In genomic region chr1:204920967-204921366, GRCh38 we compare ENCODE assay signal across 17 cellular contexts. TPM values are rescaled to one million over a fixed set of nuclear protein-coding genes. Genes with fewer than 3 reads are reported as not detected.
DNase-seq lines count a peak whose midpoint lies in the region; ATAC-seq, FAIRE-seq and TF ChIP-seq lines count a peak whose summit lies in the region.
"Had no signal": no experiment of that assay in that cellular context is flagged by ENCODE, and none has a peak within 500 bp of the region (broad histone marks: within the 10 kb centered on the region; RNA-seq: fewer than 3 reads in every experiment).

No MANE protein-coding gene starts in this region.

- no peak overlapping the region for H3K27ac ChIP-seq in heart right ventricle
- peak overlapping the region; percentile 96 for H3K27ac ChIP-seq in WERI-Rb-1
- no peak overlapping the region for H3K27ac ChIP-seq in HepG2 (ENCODE audit: extremely low read length, insufficient read depth, low read length)
- H3K27ac ChIP-seq in upper lobe of right lung, result no peak overlapping the region

- peak; percentile 44 to 74 for ATAC-seq in left cardiac atrium
- no peak for ATAC-seq in heart right ventricle
- peak; percentile 24; the same call in 2 of the 3 replicates for ATAC-seq in HepG2
- ATAC-seq in upper lobe of right lung, result peak; percentile 26

- TF ChIP-seq CTCF in heart right ventricle (IDR thresholded peaks at IDR 0.05) (no peak), WERI-Rb-1 (IDR thresholded peaks at IDR 0.05; ENCODE audit: low read depth, low read length) (no peak), HepG2 (CRISPR knock-in tag; IDR thresholded peaks at IDR 0.05) (no peak), upper lobe of right lung (IDR thresholded peaks at IDR 0.05) (no peak)

- TF ChIP-seq RAD21 in HepG2 (CRISPR knock-in tag; IDR thresholded peaks at IDR 0.05), result no peak

- FAIRE-seq in HepG2 (lab: Jason Lieb, UNC), result no peak
- no peak for FAIRE-seq in GM12891 (lab: Jason Lieb, UNC)

- no peak overlapping the region for H3K4me3 ChIP-seq in heart right ventricle
- no peak overlapping the region for H3K4me3 ChIP-seq in WERI-Rb-1 (ENCODE audit: low read depth, low read length)
- no peak overlapping the region for H3K4me3 ChIP-seq in HepG2 (replicated peaks in 1 of 3; ENCODE audit: insufficient read depth in 1 of 3, low read depth in 2 of 3, low read length in 3 of 3)
- no peak overlapping the region for H3K4me3 ChIP-seq in upper lobe of right lung

- no peaks in the 10 kb centered on the region for H4K20me1 ChIP-seq in HepG2 (ENCODE audit: insufficient read depth, low read length)

- H3K9ac ChIP-seq in HepG2 (ENCODE audit: insufficient read depth, low read depth, low read length), result no peak overlapping the region

- TF ChIP-seq POLR2A in HepG2 (IDR thresholded peaks at IDR 0.05; ENCODE audit: insufficient read depth in 1 of 2, low read depth in 2 of 2, low read length in 2 of 2), result no peak
- no peak for TF ChIP-seq POLR2A in GM12891 (IDR thresholded peaks at IDR 0.05; ENCODE audit: low read depth, low read length)

- intact Hi-C loops in left cardiac atrium (cut with DNase I), result no loop called here
- intact Hi-C loops in heart right ventricle (cut with DNase I), result no loop called here
- intact Hi-C loops in HepG2 (cut with micrococcal nuclease; ENCODE audit: unreplicated experiment), result no loop called here
- intact Hi-C loops in upper lobe of right lung (cut with DNase I), result no loop called here

- peaks cover 0 to 8% (median 0%) of the 10 kb centered on the region in 11 donors for H3K9me3 ChIP-seq in heart right ventricle
- H3K9me3 ChIP-seq in WERI-Rb-1 (ENCODE audit: severe bottlenecking), result peaks cover 9% of the 10 kb centered on the region
- no peaks in the 10 kb centered on the region for H3K9me3 ChIP-seq in HepG2 (ENCODE audit: low read length)
- H3K9me3 ChIP-seq in upper lobe of right lung, result no peaks in the 10 kb centered on the region

- no peak overlapping the region for H2AFZ ChIP-seq in HepG2 (ENCODE audit: low read length)

- H3K4me2 ChIP-seq in HepG2 (ENCODE audit: low read depth, low read length), result no peak overlapping the region

- H3K36me3 ChIP-seq in heart right ventricle, result no peaks in the 10 kb centered on the region
- peaks cover 7% of the 10 kb centered on the region; the same call in 1 of the 2 replicates for H3K36me3 ChIP-seq in WERI-Rb-1
- H3K36me3 ChIP-seq in HepG2 (replicated peaks in 1 of 2; ENCODE audit: control insufficient read depth in 1 of 2, insufficient read depth in 2 of 2, low read length in 2 of 2), result no peaks in the 10 kb centered on the region
- H3K36me3 ChIP-seq in upper lobe of right lung, result no peaks in the 10 kb centered on the region

- H3K27me3 ChIP-seq in heart right ventricle, result peaks cover 0 to 23% (median 0%) of the 10 kb centered on the region in 7 donors
- H3K27me3 ChIP-seq in WERI-Rb-1 (ENCODE audit: insufficient read depth, low read depth, severe bottlenecking), result no peaks in the 10 kb centered on the region
- H3K27me3 ChIP-seq in HepG2 (ENCODE audit: control insufficient read depth in 1 of 2, insufficient read depth in 2 of 2, low read length in 2 of 2), result 0 out of 5 replicates have a peak, but pooled peaks cover 0 to 9% of the 10 kb centered on the region in 2 experiments
- H3K27me3 ChIP-seq in upper lobe of right lung, result no peaks in the 10 kb centered on the region

- TF ChIP-seq EP300 in HepG2 (IDR thresholded peaks at IDR 0.05; ENCODE audit: low read depth in 2 of 2, low read length in 2 of 2) (no peak), HepG2 (CRISPR knock-in tag; IDR thresholded peaks at IDR 0.05; ENCODE audit: borderline replicate concordance) (no peak)

- POLR2A ChIA-PET in HepG2 (lab: Yijun Ruan, JAX), result no interaction called here

- BruUV-seq in HepG2 (replicated peaks; lab: Mats Ljungman, UMichigan), result no TSS peak

- H3K79me2 ChIP-seq in HepG2 (ENCODE audit: insufficient read depth, low read length), result no peaks in the 10 kb centered on the region

- DNase-seq in left cardiac atrium (no peak), heart right ventricle (no peak), WERI-Rb-1 (peak; percentile 68), HepG2 (ENCODE audit: low spot score) (no peak), upper lobe of right lung (no peak), GM12891 (ENCODE audit: insufficient read length, low spot score) (no peak), GM03348 (ENCODE audit: low spot score) (no peak), NCI-H2171 (lab: John Stamatoyannopoulos, UW) (no peak)
- DNase-seq: DMS79, GDM1, MM.1S, NCI-H1105, NCI-H187, NCI-H510A, OCI-M1, RPMI8226 had no signal

- H3K4me1 ChIP-seq in heart right ventricle (peaks cover 0 to 29% (median 19%) of the 10 kb centered on the region in 9 donors), HepG2 (ENCODE audit: insufficient read depth, low read length) (peaks cover 44% of the 10 kb centered on the region), upper lobe of right lung (peaks cover 3% of the 10 kb centered on the region)

- in situ Hi-C loops in HepG2 (cut with HindIII; ENCODE audit: extremely low pct_ligation_motif_present, low pct_unique_long_range_greater_than_20kb), result no loop called here

- 88 to 89% methylated on average over 7 of the region's 7 CpGs for WGBS in heart right ventricle, 2 donors
- 46% methylated on average over 2 of the region's 7 CpGs for WGBS in HepG2 (ENCODE audit: low lambda C conversion rate)

- CTCF ChIA-PET in HepG2 (lab: Yijun Ruan, JAX; ENCODE audit: low intra/inter-chr PET ratio, low total read pairs), result no interaction called here

TF ChIP-seq in HepG2, 621 proteins besides CTCF, POLR2A, EP300 and RAD21 (continues in another document):
- TF ChIP-seq TBL1XR1 (IDR thresholded peaks at IDR 0.05; ENCODE audit: borderline replicate concordance, low read length, partially characterized antibody) (no peak), TP53 (CRISPR knock-in tag; conservative IDR thresholded peaks at IDR 0.05) (no peak), ZNF274 (CRISPR knock-in tag; IDR thresholded peaks at IDR 0.05) (no peak)
- TF ChIP-seq, protein P1, sequence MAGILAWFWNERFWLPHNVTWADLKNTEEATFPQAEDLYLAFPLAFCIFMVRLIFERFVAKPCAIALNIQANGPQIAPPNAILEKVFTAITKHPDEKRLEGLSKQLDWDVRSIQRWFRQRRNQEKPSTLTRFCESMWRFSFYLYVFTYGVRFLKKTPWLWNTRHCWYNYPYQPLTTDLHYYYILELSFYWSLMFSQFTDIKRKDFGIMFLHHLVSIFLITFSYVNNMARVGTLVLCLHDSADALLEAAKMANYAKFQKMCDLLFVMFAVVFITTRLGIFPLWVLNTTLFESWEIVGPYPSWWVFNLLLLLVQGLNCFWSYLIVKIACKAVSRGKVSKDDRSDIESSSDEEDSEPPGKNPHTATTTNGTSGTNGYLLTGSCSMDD (CRISPR knock-in tag; IDR thresholded peaks at IDR 0.05), result no peak

TF ChIP-seq in GM12891, 5 proteins besides CTCF, POLR2A, EP300 and RAD21:
- TF ChIP-seq POLR2AphosphoS5 (IDR thresholded peaks at IDR 0.05; ENCODE audit: low read depth, low read length) (no peak), SPI1 (IDR thresholded peaks at IDR 0.05; ENCODE audit: low read depth, low read length) (no peak), POU2F2 (IDR thresholded peaks at IDR 0.05; ENCODE audit: low read depth, low read length) (no peak), PAX5 (IDR thresholded peaks at IDR 0.05; ENCODE audit: insufficient read depth, low read length, severe bottlenecking) (no peak), TAF1 (IDR thresholded peaks at IDR 0.05; ENCODE audit: low read depth, low read length) (no peak)

RNA-seq across cellular contexts. Expression of gene NFASC, which starts 50.3 kb away (rescaled TPM):
- total RNA-seq in left cardiac atrium (10 to 100 TPM; 40.6 to 57.7 TPM), heart right ventricle (10 to 100 TPM in 5 of 10 donors, 1 to 10 TPM in 5; 5.2 to 16.3 (median 9.2) TPM), HepG2 (2016; rRNA removed; fragmentation: Illumina TruSeq; extraction: Trizol) (not detected in 2 replicates), upper lobe of right lung (24.1 TPM)
- polyA plus RNA-seq in heart right ventricle (10 to 100 TPM in 1 of 2 donors, 1 to 10 TPM in 1; 1.9 to 24.1 TPM), HepG2 (2011; rRNA removed) (not detected in 2 replicates)
- total RNA-seq in HepG2 (2016; cell fraction: cytosol; rRNA removed; fragmentation: Illumina TruSeq; extraction: Trizol; ENCODE audit: low read depth), result not detected in 2 replicates
- total RNA-seq in HepG2 (2016; cell fraction: insoluble cytoplasmic fraction; rRNA removed; fragmentation: Illumina TruSeq; extraction: Trizol), result not detected in 2 replicates
- not detected in 2 replicates for total RNA-seq in HepG2 (2016; cell fraction: membrane; rRNA removed; fragmentation: Illumina TruSeq; extraction: Trizol)
- not detected in 2 replicates for total RNA-seq in HepG2 (2016; cell fraction: nucleus; rRNA removed; fragmentation: Illumina TruSeq; extraction: Trizol)
- 0.03 TPM in 1 of 2 replicates, not detected in the other for polyA plus RNA-seq in HepG2 (2011; cell fraction: cytosol; rRNA removed)
- not detected in 2 replicates for polyA plus RNA-seq in HepG2 (2011; cell fraction: nucleus; rRNA removed)
- 0.04 TPM in 2 replicates for polyA plus RNA-seq in HepG2 (2012)
- polyA plus RNA-seq in HepG2 (2016; cell fraction: cytosol; fragmentation: Illumina TruSeq; extraction: Trizol; ENCODE audit: low read depth), result not detected in 2 replicates
- not detected in 2 replicates for polyA plus RNA-seq in HepG2 (2016; cell fraction: insoluble cytoplasmic fraction; fragmentation: Illumina TruSeq; extraction: Trizol; ENCODE audit: low read depth)
- not detected in 2 replicates for polyA plus RNA-seq in HepG2 (2016; cell fraction: membrane; fragmentation: Illumina TruSeq; extraction: Trizol; ENCODE audit: low read depth)
- not detected in 2 replicates for polyA plus RNA-seq in HepG2 (2016; cell fraction: nucleus; fragmentation: Illumina TruSeq; extraction: Trizol; ENCODE audit: insufficient read depth, low read depth)
- polyA minus RNA-seq in HepG2 (2011; rRNA and poly(A)+ RNA removed; ENCODE audit: low replicate concordance), result not detected in 2 replicates
- not detected in 2 replicates for polyA minus RNA-seq in HepG2 (2011; cell fraction: cytosol; rRNA and poly(A)+ RNA removed)
- polyA minus RNA-seq in HepG2 (2011; cell fraction: nucleus; rRNA and poly(A)+ RNA removed), result under 0.01 TPM in 1 of 2 replicates, not detected in the other
- 0.22 TPM for polyA plus RNA-seq in GM12891 (2012; ENCODE audit: low read depth, missing spikeins)
- polyA plus RNA-seq: CD14-positive monocyte had no signal

Comparison
In these comparisons a context has a peak if more than half of its experiments do, and no peak if none do; other contexts are left out.
1. ATAC-seq: peak in left cardiac atrium (2 of 2), HepG2 (single experiment) and upper lobe of right lung (single experiment); none in heart right ventricle (0 of 8).